In genomic region chr2:62822549-62822948, GRCh38 we compare ENCODE assay signal across 27 cellular contexts.
"Had no signal": no experiment of that assay in that cellular context is flagged by ENCODE, and none has a peak within 500 bp of the region (broad histone marks: within the 10 kb centered on the region; RNA-seq: fewer than 3 reads in every experiment).

No MANE protein-coding gene starts in this region.

- H3K4me3 Mint-ChIP-seq: activated CD4-positive, alpha-beta memory T cell treated with anti-CD3 and anti-CD28 coated beads for 36 hours; activated CD4-positive, alpha-beta T cell treated with anti-CD3 and anti-CD28 coated beads for 36 hours; activated CD4-positive, alpha-beta T cell treated with anti-CD3 and anti-CD28 coated beads, Interleukin-2, amount 10 ng/mL, durations not matched to agents 7 days and 5 days; activated naive CD4-positive, alpha-beta T cell treated with anti-CD3 and anti-CD28 coated beads for 36 hours; activated naive CD8-positive, alpha-beta T cell; activated naive CD8-positive, alpha-beta T cell treated with anti-CD3 and anti-CD28 coated beads, Interleukin-2, amount 50 U/mL, for 24 hours; activated T-cell treated with anti-CD3 and anti-CD28 coated beads, Interleukin-2, amount 50 U/mL, for 4 hours; activated T-helper 1 cell treated with anti-CD3 and anti-CD28 coated beads, Interleukin-12 subunit alpha, Interleukin-12 subunit beta, Interleukin-2, Interleukin-4 antibody, amounts not matched to agents 30 ng/mL and 10 ng/mL and 1 ng/mL, durations not matched to agents 14 hours and 24 hours and 36 hours; WTC11 had no signal

- ATAC-seq: activated CD4-positive, alpha-beta T cell treated with anti-CD3 and anti-CD28 coated beads for 36 hours; activated CD4-positive, CD25-positive, alpha-beta regulatory T cell treated with anti-CD3 and anti-CD28 coated beads, Interleukin-2, amount 50 U/mL, for 24 hours; activated naive CD8-positive, alpha-beta T cell treated with anti-CD3 and anti-CD28 coated beads, Interleukin-2, amount 50 U/mL, for 24 hours; activated T-cell treated with anti-CD3 and anti-CD28 coated beads, Interleukin-2, amount 50 U/mL, for 4 hours; WTC11 had no signal

- H3K4me1 Mint-ChIP-seq: activated CD4-positive, alpha-beta T cell treated with anti-CD3 and anti-CD28 coated beads for 36 hours; activated CD4-positive, alpha-beta T cell treated with anti-CD3 and anti-CD28 coated beads, Interleukin-2, amount 10 ng/mL, durations not matched to agents 7 days and 5 days; activated naive CD8-positive, alpha-beta T cell treated with anti-CD3 and anti-CD28 coated beads, Interleukin-2, amount 50 U/mL, for 24 hours had no signal

- H3K27ac Mint-ChIP-seq: activated CD4-positive, alpha-beta memory T cell treated with anti-CD3 and anti-CD28 coated beads for 36 hours; activated CD4-positive, alpha-beta T cell treated with anti-CD3 and anti-CD28 coated beads for 36 hours; activated CD4-positive, alpha-beta T cell treated with anti-CD3 and anti-CD28 coated beads, Interleukin-2, amount 10 ng/mL, durations not matched to agents 7 days and 5 days; activated naive CD4-positive, alpha-beta T cell treated with anti-CD3 and anti-CD28 coated beads for 36 hours; activated naive CD8-positive, alpha-beta T cell; activated naive CD8-positive, alpha-beta T cell treated with anti-CD3 and anti-CD28 coated beads, Interleukin-2, amount 50 U/mL, for 24 hours; activated T-helper 1 cell treated with anti-CD3 and anti-CD28 coated beads, Interleukin-12 subunit alpha, Interleukin-12 subunit beta, Interleukin-2, Interleukin-4 antibody, amounts not matched to agents 30 ng/mL and 10 ng/mL and 1 ng/mL, durations not matched to agents 14 hours and 24 hours and 36 hours had no signal

- H3K27ac ChIP-seq: brain microvascular endothelial cell, PC-9 had no signal

- H3K36me3 ChIP-seq: brain microvascular endothelial cell had no signal

- H3K27me3 Mint-ChIP-seq: activated CD4-positive, alpha-beta memory T cell treated with anti-CD3 and anti-CD28 coated beads for 36 hours; activated CD4-positive, alpha-beta T cell treated with anti-CD3 and anti-CD28 coated beads for 36 hours; activated CD4-positive, alpha-beta T cell treated with anti-CD3 and anti-CD28 coated beads, Interleukin-2, amount 10 ng/mL, durations not matched to agents 7 days and 5 days; activated naive CD8-positive, alpha-beta T cell; activated naive CD8-positive, alpha-beta T cell treated with anti-CD3 and anti-CD28 coated beads, Interleukin-2, amount 50 U/mL, for 24 hours had no signal

- DNase-seq: activated CD4-positive, alpha-beta memory T cell treated with anti-CD3 and anti-CD28 coated beads for 36 hours; activated CD4-positive, alpha-beta T cell treated with anti-CD3 and anti-CD28 coated beads for 36 hours; activated CD4-positive, alpha-beta T cell treated with anti-CD3 and anti-CD28 coated beads, Interleukin-2, amount 10 ng/mL, durations not matched to agents 7 days and 5 days; activated CD8-positive, alpha-beta memory T cell treated with anti-CD3 and anti-CD28 coated beads, Interleukin-2, amount 50 U/mL, for 4 hours; activated gamma-delta T cell treated with Interleukin-2 at 50 U/mL for 16 hours; activated naive CD4-positive, alpha-beta T cell treated with anti-CD3 and anti-CD28 coated beads for 36 hours; activated naive CD8-positive, alpha-beta T cell treated with anti-CD3 and anti-CD28 coated beads, Interleukin-2, amount 50 U/mL, for 24 hours; activated T-cell treated with anti-CD3 and anti-CD28 coated beads for 4 hours; activated T-cell treated with anti-CD3 and anti-CD28 coated beads, Interleukin-2, amount 50 U/mL, for 4 hours; anterior cingulate cortex; brain microvascular endothelial cell; central memory CD4-positive, alpha-beta T cell; NCI-H1092 treated with DMSO at 0.1 percent for 48 hours; NCI-H187; NCI-H2029 treated with DMSO at 0.1 percent for 48 hours; NCI-H2107; NCI-H2171; NCI-H510A; NCI-H526; NCI-H748 treated with DMSO at 0.1 percent for 48 hours; PC-9; Right ventricle myocardium superior; T1000 had no signal

- H3K9me3 Mint-ChIP-seq: activated CD4-positive, alpha-beta memory T cell treated with anti-CD3 and anti-CD28 coated beads for 36 hours; activated naive CD4-positive, alpha-beta T cell treated with anti-CD3 and anti-CD28 coated beads for 36 hours; activated naive CD8-positive, alpha-beta T cell treated with anti-CD3 and anti-CD28 coated beads, Interleukin-2, amount 50 U/mL, for 24 hours; activated T-cell treated with anti-CD3 and anti-CD28 coated beads, Interleukin-2, amount 50 U/mL, for 4 hours; activated T-helper 1 cell treated with anti-CD3 and anti-CD28 coated beads, Interleukin-12 subunit alpha, Interleukin-12 subunit beta, Interleukin-2, Interleukin-4 antibody, amounts not matched to agents 30 ng/mL and 10 ng/mL and 1 ng/mL, durations not matched to agents 14 hours and 24 hours and 36 hours; WTC11 had no signal

- H3K27me3 ChIP-seq: brain microvascular endothelial cell had no signal

- H3K4me3 ChIP-seq: PC-9 had no signal
